ENCODE assay signal across 8 cellular contexts in the genomic region with DNA sequence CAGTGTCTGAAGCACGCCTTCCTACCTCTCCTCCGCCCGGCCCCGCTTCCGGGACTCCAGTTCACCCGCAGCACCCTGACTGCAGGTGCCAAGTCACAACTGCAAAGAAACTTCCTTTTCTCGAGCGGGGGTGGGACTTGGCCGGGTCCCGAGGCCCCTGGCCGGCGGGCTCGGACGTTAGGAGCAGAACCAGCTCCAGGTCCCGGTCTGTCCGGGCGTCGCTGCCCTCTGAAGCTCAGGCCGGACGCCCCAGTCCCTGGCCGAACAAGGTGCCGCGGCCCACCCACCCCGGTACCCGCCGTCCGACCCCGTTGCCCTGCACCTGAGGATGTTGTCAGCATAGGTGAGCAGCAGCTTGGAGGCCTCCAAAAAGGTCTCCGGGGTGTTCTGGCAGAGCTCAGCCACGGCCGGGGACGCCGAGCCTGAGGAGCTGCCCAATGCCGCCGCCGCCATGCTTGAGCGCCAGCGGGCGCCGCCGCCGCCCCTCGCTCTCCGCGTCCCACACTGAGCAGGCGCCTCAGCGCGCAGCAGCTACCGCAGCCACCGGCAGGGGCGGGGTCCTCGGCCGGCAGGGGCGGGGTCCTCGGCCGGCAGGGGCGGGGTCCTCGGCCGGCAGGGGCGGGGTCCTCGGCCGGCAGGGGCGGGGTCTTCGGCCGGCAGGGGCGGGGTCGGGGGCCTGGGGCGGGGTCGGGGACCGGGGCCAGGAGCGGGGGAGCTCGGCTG. TPM values are rescaled to one million over a fixed set of nuclear protein-coding genes. Genes with fewer than 3 reads are reported as not detected.
DNase-seq lines count a peak whose midpoint lies in the region; ATAC-seq, FAIRE-seq and TF ChIP-seq lines count a peak whose summit lies in the region.

A gene with protein sequence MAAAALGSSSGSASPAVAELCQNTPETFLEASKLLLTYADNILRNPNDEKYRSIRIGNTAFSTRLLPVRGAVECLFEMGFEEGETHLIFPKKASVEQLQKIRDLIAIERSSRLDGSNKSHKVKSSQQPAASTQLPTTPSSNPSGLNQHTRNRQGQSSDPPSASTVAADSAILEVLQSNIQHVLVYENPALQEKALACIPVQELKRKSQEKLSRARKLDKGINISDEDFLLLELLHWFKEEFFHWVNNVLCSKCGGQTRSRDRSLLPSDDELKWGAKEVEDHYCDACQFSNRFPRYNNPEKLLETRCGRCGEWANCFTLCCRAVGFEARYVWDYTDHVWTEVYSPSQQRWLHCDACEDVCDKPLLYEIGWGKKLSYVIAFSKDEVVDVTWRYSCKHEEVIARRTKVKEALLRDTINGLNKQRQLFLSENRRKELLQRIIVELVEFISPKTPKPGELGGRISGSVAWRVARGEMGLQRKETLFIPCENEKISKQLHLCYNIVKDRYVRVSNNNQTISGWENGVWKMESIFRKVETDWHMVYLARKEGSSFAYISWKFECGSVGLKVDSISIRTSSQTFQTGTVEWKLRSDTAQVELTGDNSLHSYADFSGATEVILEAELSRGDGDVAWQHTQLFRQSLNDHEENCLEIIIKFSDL (minus strand): TSS at position 506 of the 723 bp plus-strand sequence. CDS start 53 bp downstream, at position 453.

- peaks cover 18% of the 10 kb centered on the region for H3K4me1 Mint-ChIP-seq in T-helper 17 cell

- H3K4me3 ChIP-seq in NB4 (ENCODE audit: low read depth, low read length), result peak within 1 kb of the TSS; percentile 92
- peak within 1 kb of the TSS; percentile 91 for H3K4me3 ChIP-seq in urinary bladder (ENCODE audit: low read depth, low read length)

- no peaks in the 10 kb centered on the region for H3K9me3 ChIP-seq in T-helper 17 cell (ENCODE audit: control insufficient read depth, low read length, poor library complexity, severe bottlenecking)

- peak; percentile 77 for FAIRE-seq in GM12891 (lab: Jason Lieb, UNC)

- H3K27ac ChIP-seq in urinary bladder (ENCODE audit: low read depth), result peak within 1 kb of the TSS; percentile 93

- no peak for TF ChIP-seq CTCF in NB4 (IDR thresholded peaks at IDR 0.05; ENCODE audit: low read depth, low read length)

- peak within 1 kb of the TSS; percentile 86 for H3K4me3 Mint-ChIP-seq in T-helper 17 cell

- peak within 1 kb of the TSS; percentile 88 for H3K27ac Mint-ChIP-seq in T-helper 17 cell

- H3K36me3 Mint-ChIP-seq in T-helper 17 cell (ENCODE audit: low read depth), result peaks cover 2% of the 10 kb centered on the region

- no peaks in the 10 kb centered on the region for H3K36me3 ChIP-seq in urinary bladder (ENCODE audit: insufficient read depth)

- DNase-seq in GM12891 (ENCODE audit: insufficient read length, low spot score) (peak; percentile 70), NB4 (ENCODE audit: low read depth) (peak; percentile 89), T-helper 17 cell (peak; percentile 81 to 83 (median 82)), amniotic stem cell (lab: John Stamatoyannopoulos, UW) (peak; percentile 34), left ventricle myocardium superior (peak; percentile 94), pulmonary artery endothelial cell (ENCODE audit: low read depth, low spot score) (peak; percentile 30)

- no peaks in the 10 kb centered on the region for H3K27me3 Mint-ChIP-seq in T-helper 17 cell

- intact Hi-C loops in left ventricle myocardium superior (cut with micrococcal nuclease), result loop anchor here (10.0 kb wide), 1 partner anchor 118 kb away; a partner anchor contains a TSS

- H3K4me1 ChIP-seq in urinary bladder (ENCODE audit: insufficient read depth), result peaks cover 3% of the 10 kb centered on the region

- under 1% methylated on average over 66 of the region's 72 CpGs for WGBS in urinary bladder

- TF ChIP-seq POLR2A in GM12891 (IDR thresholded peaks at IDR 0.05; ENCODE audit: low read depth, low read length) (peak; percentile 31; the same call in 1 of the 2 replicates), NB4 (IDR thresholded peaks at IDR 0.05; ENCODE audit: extremely low read depth, insufficient read length) (peak; percentile 88)

- ATAC-seq in HG02571 (IDR thresholded peaks at IDR 0.05; ENCODE audit: unreplicated experiment) (peak; percentile 72), T-helper 17 cell (peak; percentile 93), left ventricle myocardium superior (peak; percentile 98)

TF ChIP-seq in GM12891, 5 proteins besides CTCF, POLR2A, EP300 and RAD21:
- TF ChIP-seq PAX5 (IDR thresholded peaks at IDR 0.05; ENCODE audit: insufficient read depth, low read length, severe bottlenecking) (peak; percentile 74), POLR2AphosphoS5 (IDR thresholded peaks at IDR 0.05; ENCODE audit: low read depth, low read length) (peak; percentile 25; the same call in 1 of the 2 replicates), TAF1 (IDR thresholded peaks at IDR 0.05; ENCODE audit: low read depth, low read length) (peak; percentile 83), SPI1 (IDR thresholded peaks at IDR 0.05; ENCODE audit: low read depth, low read length) (no peak), POU2F2 (IDR thresholded peaks at IDR 0.05; ENCODE audit: low read depth, low read length) (no peak)

RNA-seq across cellular contexts. Expression of the gene that starts here (rescaled TPM):
- 33.9 TPM for polyA plus RNA-seq in GM12891 (2012; ENCODE audit: low read depth, missing spikeins)
- total RNA-seq in T-helper 17 cell (10 to 100 TPM; 65.8 to 67.1 TPM), left ventricle myocardium superior (35.3 TPM), pulmonary artery endothelial cell (37.3 and 42.1 TPM in 2 replicates), urinary bladder (59.6 TPM)
- 14.6 TPM for polyA plus RNA-seq in urinary bladder

Comparison
In these comparisons a context has a peak if more than half of its experiments do, and no peak if none do; other contexts are left out.
1. Peak in every context shown above with its lines: DNase-seq, ATAC-seq, H3K4me3 ChIP-seq and H3K27ac ChIP-seq.
2. DNase-seq: peak in every context shown above with its lines; median percentile 94 in left ventricle myocardium superior; 89 in NB4; 82 in T-helper 17 cell; 70 in GM12891; 34 in amniotic stem cell; 30 in pulmonary artery endothelial cell.